Comparison of ENCODE assay signal across 8 cellular contexts in the genomic region with DNA sequence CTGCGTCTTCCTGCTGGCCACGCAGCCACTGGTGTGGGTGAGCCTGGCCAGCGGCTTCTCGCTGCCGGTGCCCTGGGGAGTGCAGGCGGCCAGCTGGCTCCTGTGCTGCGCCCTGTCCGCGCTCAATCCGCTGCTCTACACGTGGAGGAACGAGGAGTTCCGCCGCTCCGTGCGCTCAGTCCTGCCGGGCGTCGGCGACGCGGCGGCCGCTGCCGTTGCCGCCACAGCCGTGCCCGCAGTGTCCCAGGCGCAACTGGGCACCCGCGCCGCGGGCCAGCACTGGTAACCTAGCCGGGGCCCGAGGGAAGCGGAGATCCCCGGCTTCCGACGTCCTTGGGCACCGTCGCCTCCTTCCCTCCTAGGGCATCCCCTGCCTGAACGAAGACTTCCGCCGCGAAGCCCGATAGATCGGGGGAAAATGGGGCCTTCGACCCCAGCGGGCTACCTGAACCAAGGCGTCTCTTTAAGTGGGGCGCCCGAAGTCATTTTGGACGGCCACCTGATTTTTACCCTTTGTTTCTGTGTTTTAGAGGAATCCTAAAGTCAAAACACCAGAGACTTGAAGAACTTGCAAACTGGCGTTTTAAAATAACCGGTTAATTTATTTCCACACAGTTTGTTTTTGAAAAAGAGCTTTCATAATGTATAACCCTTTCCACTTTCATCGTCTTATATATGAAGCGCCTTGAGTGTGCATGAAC. TPM values are rescaled to one million over a fixed set of nuclear protein-coding genes. Genes with fewer than 3 reads are reported as not detected.
DNase-seq lines count a peak whose midpoint lies in the region; ATAC-seq and TF ChIP-seq lines count a peak whose summit lies in the region.

No MANE protein-coding gene starts in this region.

- H3K36me3 ChIP-seq in effector memory CD4-positive, alpha-beta T cell (ENCODE audit: control insufficient read depth, insufficient read depth, low read length), result no peaks in the 10 kb centered on the region
- H3K36me3 ChIP-seq in naive thymus-derived CD4-positive, alpha-beta T cell (ENCODE audit: control insufficient read depth in 2 of 3, insufficient read depth in 3 of 3, low read length in 3 of 3), result no peaks in the 10 kb centered on the region

- H3K36me3 Mint-ChIP-seq in naive thymus-derived CD4-positive, alpha-beta T cell, result no peaks in the 10 kb centered on the region

- H3K9me3 Mint-ChIP-seq in naive thymus-derived CD4-positive, alpha-beta T cell, result no peaks in the 10 kb centered on the region

- H3K4me3 ChIP-seq in effector memory CD4-positive, alpha-beta T cell (ENCODE audit: insufficient read depth, low read depth, low read length, poor library complexity, severe bottlenecking), result peak overlapping the region; percentile 58
- peak overlapping the region; percentile 45 for H3K4me3 ChIP-seq in naive thymus-derived CD4-positive, alpha-beta T cell (ENCODE audit: low read length)

- intact Hi-C loops in naive thymus-derived CD4-positive, alpha-beta T cell (cut with micrococcal nuclease), result loop anchor here (5.0 to 10.0 kb wide), 4 partner anchors 78 to 733 kb away; a partner anchor contains a TSS

- peak; percentile 43 for ATAC-seq in naive thymus-derived CD4-positive, alpha-beta T cell
- ATAC-seq in HG02852 (IDR thresholded peaks at IDR 0.05; ENCODE audit: unreplicated experiment), result no peak
- no peak for ATAC-seq in GM19328 (IDR thresholded peaks at IDR 0.05; ENCODE audit: unreplicated experiment)

- peaks cover 4% of the 10 kb centered on the region for H3K4me1 ChIP-seq in effector memory CD4-positive, alpha-beta T cell (ENCODE audit: control insufficient read depth, insufficient read depth, low read length, poor library complexity, severe bottlenecking)
- peaks cover 5% of the 10 kb centered on the region in 2 donors for H3K4me1 ChIP-seq in naive thymus-derived CD4-positive, alpha-beta T cell (ENCODE audit: control insufficient read depth in 2 of 2, insufficient read depth in 2 of 2, low read length in 2 of 2)

- peak overlapping the region; percentile 63 to 86 (median 72) for H3K4me3 Mint-ChIP-seq in naive thymus-derived CD4-positive, alpha-beta T cell

- peaks cover 19% of the 10 kb centered on the region for H3K27me3 ChIP-seq in effector memory CD4-positive, alpha-beta T cell (replicated peaks; ENCODE audit: control insufficient read depth, insufficient read depth, low read length, poor library complexity, severe bottlenecking)
- H3K27me3 ChIP-seq in naive thymus-derived CD4-positive, alpha-beta T cell (ENCODE audit: control insufficient read depth in 2 of 2, insufficient read depth in 2 of 2, low read length in 2 of 2), result peaks cover 4 to 7% of the 10 kb centered on the region in 2 donors

- H3K4me1 Mint-ChIP-seq in naive thymus-derived CD4-positive, alpha-beta T cell, result peaks cover 0 to 16% (median 12%) of the 10 kb centered on the region in 7 donors

- CTCF ChIA-PET in GM10248 (lab: Yijun Ruan, JAX), result interaction anchor here (2.1 kb wide), 1 partner anchor 11 kb away, joined by 4 read pairs; no protein-coding TSS in a partner anchor
- CTCF ChIA-PET in naive thymus-derived CD4-positive, alpha-beta T cell (lab: Charles Lee), result no interaction called here

- DNase-seq in GM10248 (ENCODE audit: extremely low spot score) (peak; percentile 31), NCI-H69 (lab: John Stamatoyannopoulos, UW) (peak; percentile 62), DMS114 treated with DMSO at 0.1 percent for 48 hours (lab: John Stamatoyannopoulos, UW; ENCODE audit: unreplicated experiment) (no peak), hippocampal formation (lab: John Stamatoyannopoulos, UW) (no peak)
- DNase-seq in effector memory CD4-positive, alpha-beta T cell, result no peak
- DNase-seq in naive thymus-derived CD4-positive, alpha-beta T cell, result peak in 5 of 9 donors; percentile 4 to 30 (median 21)

- no peak for TF ChIP-seq CTCF in GM10248 (IDR thresholded peaks at IDR 0.05; ENCODE audit: control extremely low read depth, extremely low read depth, low read depth, missing control alignments)

- H3K27ac ChIP-seq in effector memory CD4-positive, alpha-beta T cell (ENCODE audit: insufficient read depth, low read length, poor library complexity, severe bottlenecking), result no peak overlapping the region
- no peak overlapping the region for H3K27ac ChIP-seq in naive thymus-derived CD4-positive, alpha-beta T cell (ENCODE audit: low read depth, low read length)

- H3K27me3 Mint-ChIP-seq in naive thymus-derived CD4-positive, alpha-beta T cell, result peaks cover 45 to 81% (median 53%) of the 10 kb centered on the region in 5 donors

- POLR2A ChIA-PET in GM10248 (lab: Yijun Ruan, JAX), result no interaction called here
- POLR2A ChIA-PET in naive thymus-derived CD4-positive, alpha-beta T cell (lab: Charles Lee), result no interaction called here

- peak overlapping the region in 1 of 9 donors; percentile 55 for H3K27ac Mint-ChIP-seq in naive thymus-derived CD4-positive, alpha-beta T cell

- no peaks in the 10 kb centered on the region for H3K9me3 ChIP-seq in effector memory CD4-positive, alpha-beta T cell (ENCODE audit: control insufficient read depth, low read length)
- H3K9me3 ChIP-seq in naive thymus-derived CD4-positive, alpha-beta T cell (ENCODE audit: control insufficient read depth in 2 of 3, low read length in 3 of 3), result no peaks in the 10 kb centered on the region

RNA-seq across cellular contexts. Expression of a gene that starts 2.0 kb away (rescaled TPM):
- under 1 TPM in 4 of 5 experiments, not detected in 1; 0.08 to 0.16 (median 0.12) TPM for total RNA-seq in naive thymus-derived CD4-positive, alpha-beta T cell
- not detected for polyA plus RNA-seq in naive thymus-derived CD4-positive, alpha-beta T cell

Comparison
In these comparisons a context has a peak if more than half of its experiments do, and no peak if none do; other contexts are left out.
1. DNase-seq: peak in GM10248 (single experiment), NCI-H69 (single experiment) and naive thymus-derived CD4-positive, alpha-beta T cell (5 of 9); none in effector memory CD4-positive, alpha-beta T cell (0 of 3), DMS114 treated with DMSO at 0.1 percent for 48 hours (single experiment) and hippocampal formation (0 of 2).